In genomic region chr6:34425498-34426410, GRCh38 we compare ENCODE assay signal across 8 cellular contexts. TPM values are rescaled to one million over a fixed set of nuclear protein-coding genes. Genes with fewer than 3 reads are reported as not detected.
DNase-seq lines count a peak whose midpoint lies in the region; ATAC-seq and TF ChIP-seq lines count a peak whose summit lies in the region.

TSS of gene RPS10 (minus strand) at chr6:34426069. CDS start at chr6:34425221, 848 bp downstream.

- H3K27ac ChIP-seq in SJSA1 (peak within 1 kb of the TSS; percentile 60), neural cell (ENCODE audit: low read length) (peak within 1 kb of the TSS; percentile 74)

- H3F3A ChIP-seq in neural cell (ENCODE audit: insufficient read depth, low read length, poor library complexity, severe bottlenecking), result no peaks in the 10 kb centered on the region

- H3K27me3 ChIP-seq in SJSA1 (replicated peaks) (no peaks in the 10 kb centered on the region), neural cell (ENCODE audit: insufficient read depth, low read depth, low read length) (no peaks in the 10 kb centered on the region)

- peaks cover 3% of the 10 kb centered on the region for H3K79me2 ChIP-seq in neural cell (replicated peaks; ENCODE audit: insufficient read depth, low read length)

- H3K9me2 ChIP-seq in neural cell (ENCODE audit: insufficient read depth, low read length), result no peaks in the 10 kb centered on the region

- peak within 1 kb of the TSS; percentile 99 to 100 for H3K4me3 Mint-ChIP-seq in stimulated activated naive CD8-positive, alpha-beta T cell treated with anti-CD3 and anti-CD28 coated beads, Interleukin-15, amount 100 ng/mL, for 72 hours

- peak within 1 kb of the TSS; percentile 65 for H3K4me3 ChIP-seq in SJSA1
- peak within 1 kb of the TSS; percentile 98 for H3K4me3 ChIP-seq in fibroblast of villous mesenchyme (ENCODE audit: low read depth, low read length)
- H3K4me3 ChIP-seq in neural cell (ENCODE audit: low read length), result peak within 1 kb of the TSS; percentile 94

- H3K9me3 Mint-ChIP-seq in stimulated activated naive CD8-positive, alpha-beta T cell treated with anti-CD3 and anti-CD28 coated beads, Interleukin-15, amount 100 ng/mL, for 72 hours, result no peaks in the 10 kb centered on the region

- H3K36me3 ChIP-seq in SJSA1, result peaks cover 48% of the 10 kb centered on the region
- no peaks in the 10 kb centered on the region for H3K36me3 ChIP-seq in neural cell (ENCODE audit: insufficient read depth, low read length)

- no peak for TF ChIP-seq CTCF in fibroblast of villous mesenchyme (IDR thresholded peaks at IDR 0.05; ENCODE audit: insufficient read depth, low read depth, low read length)
- TF ChIP-seq CTCF in neural cell (IDR thresholded peaks at IDR 0.05; ENCODE audit: poor library complexity, severe bottlenecking), result peak; percentile 26

- no peaks in the 10 kb centered on the region for H3K27me3 Mint-ChIP-seq in stimulated activated naive CD8-positive, alpha-beta T cell treated with anti-CD3 and anti-CD28 coated beads, Interleukin-15, amount 100 ng/mL, for 72 hours

- no peaks in the 10 kb centered on the region for H4K20me1 ChIP-seq in neural cell (ENCODE audit: insufficient read depth)

- TF ChIP-seq EP300 in neural cell (conservative IDR thresholded peaks at IDR 0.05; ENCODE audit: poor library complexity, severe bottlenecking), result peak; percentile 54

- peak within 1 kb of the TSS; percentile 54 for H3K4me2 ChIP-seq in neural cell (ENCODE audit: low read length)

- DNase-seq in EH (ENCODE audit: low read depth), result peak; percentile 93
- peak; percentile 86 for DNase-seq in HCEC 1CT
- peak; percentile 94 for DNase-seq in MV-4-11 (lab: John Stamatoyannopoulos, UW)
- DNase-seq in SJSA1 (ENCODE audit: low read depth in 1 of 2, low spot score in 2 of 2), result peak; percentile 91 to 94
- peak; percentile 85 for DNase-seq in activated gamma-delta T cell treated with anti-CD3 and anti-CD28 coated beads, Interleukin-2, amount 50 U/mL, for 16 hours (ENCODE audit: low read depth)
- peak; percentile 95 for DNase-seq in fibroblast of villous mesenchyme (ENCODE audit: low read depth)
- DNase-seq in stimulated activated naive CD8-positive, alpha-beta T cell treated with anti-CD3 and anti-CD28 coated beads, Interleukin-15, amount 100 ng/mL, for 72 hours, result peak; percentile 94

- H3K4me1 Mint-ChIP-seq in stimulated activated naive CD8-positive, alpha-beta T cell treated with anti-CD3 and anti-CD28 coated beads, Interleukin-15, amount 100 ng/mL, for 72 hours, result peaks cover 43% of the 10 kb centered on the region

- H3K9me3 ChIP-seq in SJSA1 (replicated peaks), result no peaks in the 10 kb centered on the region
- H3K9me3 ChIP-seq in neural cell (ENCODE audit: low read length), result no peaks in the 10 kb centered on the region

- H3K27ac Mint-ChIP-seq in stimulated activated naive CD8-positive, alpha-beta T cell treated with anti-CD3 and anti-CD28 coated beads, Interleukin-15, amount 100 ng/mL, for 72 hours, result peak within 1 kb of the TSS; percentile 100

- H3K9ac ChIP-seq in neural cell (ENCODE audit: low read length), result peak within 1 kb of the TSS; percentile 77

- H2AFZ ChIP-seq in neural cell (ENCODE audit: low read depth, low read length), result peak within 1 kb of the TSS; percentile 40

- peaks cover 13% of the 10 kb centered on the region for H3K4me1 ChIP-seq in SJSA1 (replicated peaks)

- peak; percentile 57 for TF ChIP-seq RAD21 in neural cell (conservative IDR thresholded peaks at IDR 0.05)

- ATAC-seq in stimulated activated naive CD8-positive, alpha-beta T cell treated with anti-CD3 and anti-CD28 coated beads, Interleukin-15, amount 100 ng/mL, for 72 hours, result peak; percentile 98

TF ChIP-seq in neural cell, 6 proteins besides CTCF, POLR2A, EP300 and RAD21:
- TF ChIP-seq EZH2 (IDR thresholded peaks at IDR 0.05; ENCODE audit: borderline replicate concordance, insufficient read depth, low read length, poor library complexity, severe bottlenecking), result no peak
- peak; percentile 61 for TF ChIP-seq SMC3 (conservative IDR thresholded peaks at IDR 0.05; ENCODE audit: poor library complexity)
- TF ChIP-seq POLR2AphosphoS5 (IDR thresholded peaks at IDR 0.05), result peak; percentile 94
- TF ChIP-seq TAF1 (IDR thresholded peaks at IDR 0.05; ENCODE audit: low read depth), result peak; percentile 92
- TF ChIP-seq MXI1 (conservative IDR thresholded peaks at IDR 0.05; ENCODE audit: poor library complexity, severe bottlenecking), result peak; percentile 90
- TF ChIP-seq REST (IDR thresholded peaks at IDR 0.05; ENCODE audit: borderline replicate concordance), result peak; percentile 94

RNA-seq across cellular contexts. Expression of gene RPS10, which starts in this region (rescaled TPM):
- total RNA-seq in SJSA1 (2014; rRNA removed; shearing (Covaris generic)), result 2,695 and 2,751 TPM in 2 replicates
- 1,680 and 1,946 TPM in 2 replicates for total RNA-seq in fibroblast of villous mesenchyme
- polyA plus RNA-seq in neural cell, result 3,258 and 3,413 TPM in 2 replicates
- polyA minus RNA-seq in neural cell, result 989 and 999 TPM in 2 replicates

Comparison
In these comparisons a context has a peak if more than half of its experiments do, and no peak if none do; other contexts are left out.
1. Peak in every context shown above with its lines: DNase-seq, ATAC-seq, H3K4me3 ChIP-seq and H3K27ac ChIP-seq.